20 cellular contexts compared by ENCODE assay signal in the genomic region with DNA sequence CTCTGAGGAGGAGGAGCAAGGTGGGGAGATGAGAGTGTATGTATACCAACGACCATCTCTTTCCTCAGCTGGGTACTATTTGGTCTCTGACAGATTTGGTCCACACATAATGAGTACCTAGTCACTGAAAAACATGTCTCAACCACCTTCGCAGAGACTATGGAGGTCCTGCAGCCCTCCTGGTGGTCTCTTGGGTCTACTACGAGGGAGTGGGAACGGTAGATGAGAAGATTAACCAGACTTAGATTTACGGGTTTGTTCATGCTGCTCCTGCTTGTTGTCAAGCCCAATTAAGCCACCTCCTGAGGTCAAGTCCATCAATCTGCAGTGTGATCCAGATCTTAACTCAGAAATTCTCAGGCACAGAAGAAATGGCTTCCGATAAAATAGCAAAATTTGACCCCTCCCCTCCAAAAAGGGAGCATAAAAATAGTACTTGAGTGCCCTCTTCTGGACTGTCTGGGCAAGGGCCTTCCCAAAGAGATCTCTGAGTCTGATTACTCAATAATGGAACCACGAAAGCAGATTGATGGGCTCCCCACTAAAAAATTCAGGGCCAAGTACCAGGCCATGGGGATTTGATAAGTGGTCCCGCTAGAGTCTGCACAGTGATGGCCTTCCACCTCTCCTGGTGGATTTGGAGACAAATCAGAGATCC. TPM values are rescaled to one million over a fixed set of nuclear protein-coding genes. Genes with fewer than 3 reads are reported as not detected.
"Had no signal": no experiment of that assay in that cellular context is flagged by ENCODE, and none has a peak within 500 bp of the region (broad histone marks: within the 10 kb centered on the region; RNA-seq: fewer than 3 reads in every experiment).

No MANE protein-coding gene starts in this region.

RNA-seq across cellular contexts. Expression of gene RHOXF2, which starts 38.3 kb away (rescaled TPM):
- total RNA-seq: activated CD8-positive, alpha-beta memory T cell treated with anti-CD3 and anti-CD28 coated beads for 36 hours; activated naive CD4-positive, alpha-beta T cell treated with anti-CD3 and anti-CD28 coated beads for 36 hours; activated naive CD8-positive, alpha-beta T cell treated with anti-CD3 and anti-CD28 coated beads for 36 hours; activated T-helper 1 cell treated with anti-CD3 and anti-CD28 coated beads, Interleukin-12 subunit alpha, Interleukin-12 subunit beta, Interleukin-2, Interleukin-4 antibody, amounts not matched to agents 30 ng/mL and 10 ng/mL and 1 ng/mL, durations not matched to agents 14 hours and 24 hours and 36 hours; ascending aorta; chondrocyte; fibroblast of lung; fibroblast of villous mesenchyme; left ventricle myocardium inferior; lung microvascular endothelial cell; mesenteric fat pad; mucosa of descending colon; myocyte; osteocyte; progenitor cell of endocrine pancreas; renal cortical epithelial cell; sigmoid colon; vagina had no signal
- polyA plus RNA-seq: esophagus, fibroblast of lung, sigmoid colon, small intestine had no signal
